ENCODE assay signal across 1 cellular context in the genomic region with DNA sequence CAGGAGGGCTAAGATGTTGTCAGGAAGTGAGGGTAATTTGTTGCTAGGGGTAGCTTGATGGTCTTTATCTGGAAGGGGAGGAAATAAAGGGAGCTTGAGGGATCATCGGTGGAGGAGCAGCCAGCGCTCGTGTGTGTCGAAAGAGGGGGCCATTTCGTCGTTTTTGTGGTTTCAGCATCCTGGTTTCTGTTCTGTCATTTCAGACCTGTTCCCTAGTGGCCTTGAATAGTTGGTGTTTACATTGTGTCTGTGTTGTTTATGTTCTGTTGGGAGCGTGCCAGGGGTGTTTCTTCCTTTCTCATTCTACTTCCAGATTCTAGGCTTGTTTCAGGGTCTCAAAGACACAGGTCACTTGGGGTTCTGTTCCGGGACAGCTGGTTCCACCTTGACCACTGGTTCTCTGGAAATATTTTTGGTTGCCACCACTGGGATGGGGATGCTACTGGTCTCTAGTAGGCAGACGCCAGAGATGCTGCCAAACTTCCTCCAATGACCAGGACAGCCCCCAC.
TF ChIP-seq lines count a peak whose summit lies in the region.

No MANE protein-coding gene starts in this region.

TF ChIP-seq in HepG2, 621 proteins besides CTCF, POLR2A, EP300 and RAD21 (continued from another document and continues in another):
- TF ChIP-seq ZNF574 (CRISPR knock-in tag; IDR thresholded peaks at IDR 0.05) (peak; percentile 37; the same call in 1 of the 2 replicates), FOXP1 (IDR thresholded peaks at IDR 0.05) (peak; percentile 94), FOXP1 (CRISPR knock-in tag; IDR thresholded peaks at IDR 0.05) (peak; percentile 98), ZMYM2 (CRISPR knock-in tag; IDR thresholded peaks at IDR 0.05) (no peak), ZNF766 (CRISPR knock-in tag; IDR thresholded peaks at IDR 0.05; ENCODE audit: borderline replicate concordance) (peak; percentile 32; the same call in 1 of the 2 replicates), ZNF20 (CRISPR knock-in tag; IDR thresholded peaks at IDR 0.05) (no peak), AGO1 (IDR thresholded peaks at IDR 0.05; ENCODE audit: low read depth, low read length, poor library complexity, severe bottlenecking) (no peak), ZBTB1 (CRISPR knock-in tag; IDR thresholded peaks at IDR 0.05; ENCODE audit: borderline replicate concordance) (no peak), ZNF720 (CRISPR knock-in tag; IDR thresholded peaks at IDR 0.05) (no peak), ZNF7 (CRISPR knock-in tag; IDR thresholded peaks at IDR 0.05) (no peak), ZNF775 (CRISPR knock-in tag; IDR thresholded peaks at IDR 0.05; ENCODE audit: borderline replicate concordance) (no peak), SSRP1 (CRISPR knock-in tag; IDR thresholded peaks at IDR 0.05) (no peak), ZNF513 (CRISPR knock-in tag; conservative IDR thresholded peaks at IDR 0.05) (no peak), ZMYM3 (CRISPR knock-in tag; IDR thresholded peaks at IDR 0.05) (no peak; the same call in 1 of the 2 replicates), HMGXB3 (CRISPR knock-in tag; IDR thresholded peaks at IDR 0.05; ENCODE audit: borderline replicate concordance) (0 out of 2 replicates have a peak, but pooled peaks have one; percentile 48), SIN3A (IDR thresholded peaks at IDR 0.05; ENCODE audit: borderline replicate concordance, low read depth, low read length) (peak; percentile 43; the same call in 1 of the 2 replicates), FOXA1 (IDR thresholded peaks at IDR 0.05) (peak; percentile 82), FOXA1 (CRISPR knock-in tag; IDR thresholded peaks at IDR 0.05) (peak; percentile 91), STAG1 (CRISPR knock-in tag; IDR thresholded peaks at IDR 0.05) (peak; percentile 90), TBL1XR1 (IDR thresholded peaks at IDR 0.05; ENCODE audit: borderline replicate concordance, low read length, partially characterized antibody) (peak; percentile 76), FOSL2 (CRISPR knock-in tag; IDR thresholded peaks at IDR 0.05) (peak; percentile 61), PAX8 (CRISPR knock-in tag; IDR thresholded peaks at IDR 0.05; ENCODE audit: borderline replicate concordance) (no peak), TBX2 (CRISPR knock-in tag; IDR thresholded peaks at IDR 0.05; ENCODE audit: borderline replicate concordance) (no peak), FOXJ3 (CRISPR knock-in tag; IDR thresholded peaks at IDR 0.05; ENCODE audit: borderline replicate concordance) (peak; percentile 29; the same call in 1 of the 2 replicates), BORCS8-MEF2B (CRISPR knock-in tag; IDR thresholded peaks at IDR 0.05) (no peak; the same call in 1 of the 2 replicates), MXD4 (CRISPR knock-in tag; IDR thresholded peaks at IDR 0.05) (no peak), ZFP36L2 (CRISPR knock-in tag; IDR thresholded peaks at IDR 0.05) (no peak), MAFF (IDR thresholded peaks at IDR 0.05; ENCODE audit: low read depth, low read length) (peak; percentile 52), YEATS4 (CRISPR knock-in tag; IDR thresholded peaks at IDR 0.05; ENCODE audit: borderline replicate concordance) (no peak; the same call in 1 of the 2 replicates), ZNF33B (CRISPR knock-in tag; IDR thresholded peaks at IDR 0.05) (0 out of 2 replicates have a peak, but pooled peaks have one; percentile 48), ZNF788 (CRISPR knock-in tag; IDR thresholded peaks at IDR 0.05; ENCODE audit: borderline replicate concordance) (peak; percentile 36; the same call in 1 of the 2 replicates), ASH2L (IDR thresholded peaks at IDR 0.05; ENCODE audit: insufficient read length, low read depth, low read length) (peak; percentile 25), HOXA9 (CRISPR knock-in tag; IDR thresholded peaks at IDR 0.05; ENCODE audit: borderline replicate concordance) (no peak), GATAD2A (CRISPR knock-in tag; IDR thresholded peaks at IDR 0.05) (peak; percentile 89), MAZ (IDR thresholded peaks at IDR 0.05; ENCODE audit: borderline replicate concordance, low read depth, low read length) (0 out of 2 replicates have a peak, but pooled peaks have one; percentile 46), MAZ (CRISPR knock-in tag; IDR thresholded peaks at IDR 0.05; ENCODE audit: low read depth) (peak; percentile 52), KDM4B (CRISPR knock-in tag; IDR thresholded peaks at IDR 0.05) (0 out of 2 replicates have a peak, but pooled peaks have one; percentile 63), HNF1B (CRISPR knock-in tag; IDR thresholded peaks at IDR 0.05) (peak; percentile 56), ZNF260 (CRISPR knock-in tag; IDR thresholded peaks at IDR 0.05; ENCODE audit: borderline replicate concordance, low read depth) (0 out of 2 replicates have a peak, but pooled peaks have one; percentile 44), GABPA (IDR thresholded peaks at IDR 0.05; ENCODE audit: low read depth, low read length) (no peak), GABPA (CRISPR knock-in tag; IDR thresholded peaks at IDR 0.05; ENCODE audit: low read depth) (peak; percentile 72), SAP130 (CRISPR knock-in tag; IDR thresholded peaks at IDR 0.05; ENCODE audit: low read depth) (peak; percentile 72)
- TF ChIP-seq, protein P1, sequence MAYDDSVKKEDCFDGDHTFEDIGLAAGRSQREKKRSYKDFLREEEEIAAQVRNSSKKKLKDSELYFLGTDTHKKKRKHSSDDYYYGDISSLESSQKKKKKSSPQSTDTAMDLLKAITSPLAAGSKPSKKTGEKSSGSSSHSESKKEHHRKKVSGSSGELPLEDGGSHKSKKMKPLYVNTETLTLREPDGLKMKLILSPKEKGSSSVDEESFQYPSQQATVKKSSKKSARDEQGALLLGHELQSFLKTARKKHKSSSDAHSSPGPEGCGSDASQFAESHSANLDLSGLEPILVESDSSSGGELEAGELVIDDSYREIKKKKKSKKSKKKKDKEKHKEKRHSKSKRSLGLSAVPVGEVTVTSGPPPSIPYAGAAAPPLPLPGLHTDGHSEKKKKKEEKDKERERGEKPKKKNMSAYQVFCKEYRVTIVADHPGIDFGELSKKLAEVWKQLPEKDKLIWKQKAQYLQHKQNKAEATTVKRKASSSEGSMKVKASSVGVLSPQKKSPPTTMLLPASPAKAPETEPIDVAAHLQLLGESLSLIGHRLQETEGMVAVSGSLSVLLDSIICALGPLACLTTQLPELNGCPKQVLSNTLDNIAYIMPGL (CRISPR knock-in tag; IDR thresholded peaks at IDR 0.05; ENCODE audit: borderline replicate concordance in 1 of 2, low read depth in 1 of 2), result peak; percentile 29 to 50; a peak in 2 of 4 replicates
- TF ChIP-seq, protein P2, sequence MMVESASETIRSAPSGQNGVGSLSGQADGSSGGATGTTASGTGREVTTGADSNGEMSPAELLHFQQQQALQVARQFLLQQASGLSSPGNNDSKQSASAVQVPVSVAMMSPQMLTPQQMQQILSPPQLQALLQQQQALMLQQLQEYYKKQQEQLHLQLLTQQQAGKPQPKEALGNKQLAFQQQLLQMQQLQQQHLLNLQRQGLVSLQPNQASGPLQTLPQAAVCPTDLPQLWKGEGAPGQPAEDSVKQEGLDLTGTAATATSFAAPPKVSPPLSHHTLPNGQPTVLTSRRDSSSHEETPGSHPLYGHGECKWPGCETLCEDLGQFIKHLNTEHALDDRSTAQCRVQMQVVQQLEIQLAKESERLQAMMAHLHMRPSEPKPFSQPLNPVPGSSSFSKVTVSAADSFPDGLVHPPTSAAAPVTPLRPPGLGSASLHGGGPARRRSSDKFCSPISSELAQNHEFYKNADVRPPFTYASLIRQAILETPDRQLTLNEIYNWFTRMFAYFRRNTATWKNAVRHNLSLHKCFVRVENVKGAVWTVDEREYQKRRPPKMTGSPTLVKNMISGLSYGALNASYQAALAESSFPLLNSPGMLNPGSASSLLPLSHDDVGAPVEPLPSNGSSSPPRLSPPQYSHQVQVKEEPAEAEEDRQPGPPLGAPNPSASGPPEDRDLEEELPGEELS (CRISPR knock-in tag; IDR thresholded peaks at IDR 0.05), result peak; percentile 93
- TF ChIP-seq, protein P3, sequence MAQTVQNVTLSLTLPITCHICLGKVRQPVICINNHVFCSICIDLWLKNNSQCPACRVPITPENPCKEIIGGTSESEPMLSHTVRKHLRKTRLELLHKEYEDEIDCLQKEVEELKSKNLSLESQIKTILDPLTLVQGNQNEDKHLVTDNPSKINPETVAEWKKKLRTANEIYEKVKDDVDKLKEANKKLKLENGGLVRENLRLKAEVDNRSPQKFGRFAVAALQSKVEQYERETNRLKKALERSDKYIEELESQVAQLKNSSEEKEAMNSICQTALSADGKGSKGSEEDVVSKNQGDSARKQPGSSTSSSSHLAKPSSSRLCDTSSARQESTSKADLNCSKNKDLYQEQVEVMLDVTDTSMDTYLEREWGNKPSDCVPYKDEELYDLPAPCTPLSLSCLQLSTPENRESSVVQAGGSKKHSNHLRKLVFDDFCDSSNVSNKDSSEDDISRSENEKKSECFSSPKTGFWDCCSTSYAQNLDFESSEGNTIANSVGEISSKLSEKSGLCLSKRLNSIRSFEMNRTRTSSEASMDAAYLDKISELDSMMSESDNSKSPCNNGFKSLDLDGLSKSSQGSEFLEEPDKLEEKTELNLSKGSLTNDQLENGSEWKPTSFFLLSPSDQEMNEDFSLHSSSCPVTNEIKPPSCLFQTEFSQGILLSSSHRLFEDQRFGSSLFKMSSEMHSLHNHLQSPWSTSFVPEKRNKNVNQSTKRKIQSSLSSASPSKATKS (CRISPR knock-in tag; IDR thresholded peaks at IDR 0.05), result no peak
- TF ChIP-seq, protein P4, sequence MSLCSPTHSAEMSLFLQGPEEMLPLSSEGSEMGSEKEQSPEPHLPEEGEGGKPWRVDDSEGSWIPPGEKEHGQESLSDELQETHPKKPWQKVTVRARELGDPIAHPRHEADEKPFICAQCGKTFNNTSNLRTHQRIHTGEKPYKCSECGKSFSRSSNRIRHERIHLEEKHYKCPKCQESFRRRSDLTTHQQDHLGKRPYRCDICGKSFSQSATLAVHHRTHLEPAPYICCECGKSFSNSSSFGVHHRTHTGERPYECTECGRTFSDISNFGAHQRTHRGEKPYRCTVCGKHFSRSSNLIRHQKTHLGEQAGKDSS (CRISPR knock-in tag; IDR thresholded peaks at IDR 0.05; ENCODE audit: borderline replicate concordance, low read depth), result peak; percentile 65; the same call in 1 of the 2 replicates
